ENCODE assay signal across 19 cellular contexts in genomic region chr1:26181586-26182371, GRCh38. TPM values are rescaled to one million over a fixed set of nuclear protein-coding genes. Genes with fewer than 3 reads are reported as not detected.
A peak's percentile ranks its signal among the peaks of the same experiment; 100 is the strongest.
DNase-seq lines count a peak whose midpoint lies in the region; ATAC-seq, FAIRE-seq and TF ChIP-seq lines count a peak whose summit lies in the region.
"Had no signal": no experiment of that assay in that cellular context is flagged by ENCODE, and none has a peak within 500 bp of the region (broad histone marks: within the 10 kb centered on the region; RNA-seq: fewer than 3 reads in every experiment).

No MANE protein-coding gene starts in this region.

- TF ChIP-seq POLR2A in GM12878 (IDR thresholded peaks at IDR 0.05; ENCODE audit: low read depth, low read length), result no peak

- SMC1A ChIA-PET in GM12878 (lab: Charles Lee; ENCODE audit: uncharacterized antibody, unreplicated experiment), result no interaction called here

- POLR2A ChIA-PET in GM12878 (lab: Charles Lee), result no interaction called here

- ATAC-seq in GM12878 (no peak), GM21723 (IDR thresholded peaks at IDR 0.05; ENCODE audit: unreplicated experiment) (no peak)
- ATAC-seq: left lobe of liver had no signal

- H3K9ac ChIP-seq in GM12878 (ENCODE audit: control insufficient read depth, insufficient read depth, low read length), result no peak overlapping the region

- no TSS peak for BruUV-seq in GM12878 (replicated peaks; lab: Mats Ljungman, UMichigan)

- H3K27me3 ChIP-seq in GM12878 (replicated peaks in 1 of 2; ENCODE audit: control insufficient read depth in 2 of 2, insufficient read depth in 2 of 2, low read length in 1 of 2), result no peaks in the 10 kb centered on the region
- H3K27me3 ChIP-seq: cardiac muscle cell, ovary, SJSA1 had no signal

- RAD21 ChIA-PET in GM12878 (lab: Charles Lee; ENCODE audit: unreplicated experiment), result no interaction called here

- peak; percentile 20 for DNase-seq in A172 (ENCODE audit: low spot score)
- peak; percentile 89 for DNase-seq in HPDE6-E6E7 (ENCODE audit: extremely low spot score)
- DNase-seq in GM12878 (ENCODE audit: low read depth, low spot score), result no peak
- peak; percentile 65 for DNase-seq in kidney glomerular epithelial cell (lab: John Stamatoyannopoulos, UW)
- no peak for DNase-seq in activated effector memory CD4-positive, alpha-beta T cell treated with Interleukin-2 at 50 U/mL for 16 hours
- DNase-seq in NCI-H1417 treated with DMSO at 0.1 percent for 48 hours (lab: John Stamatoyannopoulos, UW), result no peak
- no peak for DNase-seq in foreskin fibroblast
- DNase-seq: activated naive CD8-positive, alpha-beta T cell treated with anti-CD3 and anti-CD28 coated beads, Interleukin-2, amount 10 ng/mL, durations not matched to agents 7 days and 5 days; Calu3; NCI-H1694; NCI-H510A treated with DMSO at 0.1 percent for 48 hours; ovary; T-helper 9 cell had no signal

- H3K36me3 ChIP-seq in GM12878 (ENCODE audit: control insufficient read depth in 2 of 2, insufficient read depth in 2 of 2, low read length in 1 of 2), result no peaks in the 10 kb centered on the region
- H3K36me3 ChIP-seq: cardiac muscle cell, ovary, SJSA1 had no signal

- no peaks in the 10 kb centered on the region for H3K79me2 ChIP-seq in GM12878 (ENCODE audit: control insufficient read depth, insufficient read depth, low read length)

- CTCF ChIA-PET in GM12878 (lab: Yijun Ruan, JAX), result no interaction called here

- intact Hi-C loops in GM12878 (cut with micrococcal nuclease; ENCODE audit: unreplicated experiment), result no loop called here

- TF ChIP-seq CTCF in GM12878 (IDR thresholded peaks at IDR 0.05 in 2 of 3, conservative IDR thresholded peaks at IDR 0.05 in 1 of 3; ENCODE audit: control insufficient read depth in 2 of 3, extremely low read depth in 1 of 3, insufficient read depth in 1 of 3, low read depth in 3 of 3, low read length in 3 of 3) (no peak), foreskin fibroblast (IDR thresholded peaks at IDR 0.05; ENCODE audit: low read depth, low read length) (no peak)

- H3K4me3 ChIP-seq in GM12878, result no peak overlapping the region
- no peak overlapping the region for H3K4me3 ChIP-seq in foreskin fibroblast (ENCODE audit: low read depth in 1 of 2, low read length in 2 of 2)
- H3K4me3 ChIP-seq: cardiac muscle cell, ovary, SJSA1 had no signal

- FAIRE-seq in GM12878 (lab: Jason Lieb, UNC), result peak; percentile 64

- in situ Hi-C loops in GM12878 (cut with MboI), result no loop called here

- no peak overlapping the region for H3K4me2 ChIP-seq in GM12878 (ENCODE audit: control insufficient read depth, insufficient read depth)

- H2AFZ ChIP-seq in GM12878 (ENCODE audit: control insufficient read depth, low read depth, low read length), result no peak overlapping the region

- no peak for TF ChIP-seq RAD21 in GM12878 (IDR thresholded peaks at IDR 0.05; ENCODE audit: insufficient read depth, low read depth, low read length)

- WGBS in GM12878 (ENCODE audit: insufficient coverage, insufficient replicate concordance, low lambda C conversion rate, missing lambda C conversion rate), result 36% methylated on average over 8 of the region's 8 CpGs

- no peaks in the 10 kb centered on the region for H4K20me1 ChIP-seq in GM12878 (ENCODE audit: control insufficient read depth, insufficient read depth)

- no peak for TF ChIP-seq EP300 in GM12878 (IDR thresholded peaks at IDR 0.05; ENCODE audit: borderline replicate concordance in 1 of 2, control insufficient read depth in 1 of 2, low read depth in 2 of 2, low read length in 2 of 2)

- no peak overlapping the region for H3K27ac ChIP-seq in GM12878 (ENCODE audit: control insufficient read depth, insufficient read depth)
- H3K27ac ChIP-seq: cardiac muscle cell, ovary, SJSA1 had no signal

- H3K4me1 ChIP-seq in GM12878 (ENCODE audit: control insufficient read depth, insufficient read depth, low read length), result peaks cover 10% of the 10 kb centered on the region
- H3K4me1 ChIP-seq: SJSA1 had no signal

- H3K9me3 ChIP-seq in GM12878 (replicated peaks; ENCODE audit: control insufficient read depth, insufficient read depth, low read length), result no peaks in the 10 kb centered on the region
- H3K9me3 ChIP-seq: ovary, SJSA1 had no signal

RNA-seq across cellular contexts. Expression of gene CNKSR1, which starts 4.5 kb away (rescaled TPM):
- not detected in 2 replicates for total RNA-seq in A172 (2014; rRNA removed; shearing (Covaris generic))
- 4.2 and 5.6 TPM in 2 replicates for total RNA-seq in GM12878 (2013; cell fraction: nucleolus; rRNA removed)
- total RNA-seq in GM12878 (2014; rRNA removed), result 0.87 and 1.2 TPM in 2 replicates
- 0.37 and 0.40 TPM in 2 replicates for total RNA-seq in GM12878 (2014; rRNA removed; fragmentation: Illumina TruSeq; extraction: Trizol)
- total RNA-seq in GM12878 (2021), result 1.1 TPM in 2 replicates
- 1.2 TPM for polyA plus RNA-seq in GM12878 (2011; ENCODE audit: low read depth)
- 0.90 and 1.1 TPM in 2 replicates for polyA plus RNA-seq in GM12878 (2011; rRNA removed)
- 1.5 and 1.7 TPM in 2 replicates for polyA plus RNA-seq in GM12878 (2011; cell fraction: cytosol; rRNA removed)
- 7.6 and 8.4 TPM in 2 replicates for polyA plus RNA-seq in GM12878 (2011; cell fraction: nucleus; rRNA removed)
- 1.8 and 2.6 TPM in 2 replicates for polyA plus RNA-seq in GM12878 (2012)
- 0.11 and 0.82 TPM in 2 replicates for polyA plus RNA-seq in GM12878 (2014; fragmentation: Illumina TruSeq; extraction: Trizol)
- under 1 TPM; 0.06 to 0.15 TPM for polyA plus RNA-seq in GM12878 (2014; fragmentation: Nextera tagmentation; extraction: Ambion mirVana)
- 1.2 and 1.5 TPM in 2 replicates for polyA plus RNA-seq in GM12878 (2014; rRNA removed)
- under 1 TPM; 0.33 to 0.95 TPM for polyA plus RNA-seq in GM12878 (2016; fragmentation: Nextera tagmentation; extraction: Ambion mirVana)
- polyA minus RNA-seq in GM12878 (2011; rRNA and poly(A)+ RNA removed), result 0.88 and 2.3 TPM in 2 replicates
- not detected in 2 replicates for polyA minus RNA-seq in GM12878 (2011; cell fraction: cytosol; rRNA and poly(A)+ RNA removed)
- 2.3 and 2.7 TPM in 2 replicates for polyA minus RNA-seq in GM12878 (2011; cell fraction: nucleus; rRNA and poly(A)+ RNA removed)
- total RNA-seq: G401 had no signal

RNA-seq across cellular contexts. Expression of gene CATSPER4, which starts 8.6 kb away (rescaled TPM):
- total RNA-seq in A172 (2014; rRNA removed; shearing (Covaris generic)), result not detected in 2 replicates
- total RNA-seq in GM12878 (2013; cell fraction: nucleolus; rRNA removed), result not detected in 2 replicates
- total RNA-seq in GM12878 (2014; rRNA removed) (not detected in 2 replicates), GM12878 (2014; rRNA removed; fragmentation: Illumina TruSeq; extraction: Trizol) (not detected in 2 replicates), GM12878 (2021) (0.13 TPM in 1 of 2 replicates, not detected in the other)
- polyA plus RNA-seq in GM12878 (2011; ENCODE audit: low read depth), result not detected
- polyA plus RNA-seq in GM12878 (2011; rRNA removed) (not detected in 2 replicates), GM12878 (2014; fragmentation: Illumina TruSeq; extraction: Trizol) (not detected in 2 replicates), GM12878 (2014; fragmentation: Nextera tagmentation; extraction: Ambion mirVana) (not detected), GM12878 (2014; rRNA removed) (not detected in 2 replicates), GM12878 (2016; fragmentation: Nextera tagmentation; extraction: Ambion mirVana) (not detected)
- polyA plus RNA-seq in GM12878 (2011; cell fraction: cytosol; rRNA removed), result not detected in 2 replicates
- not detected in 2 replicates for polyA plus RNA-seq in GM12878 (2011; cell fraction: nucleus; rRNA removed)
- not detected in 2 replicates for polyA plus RNA-seq in GM12878 (2012)
- not detected in 2 replicates for polyA minus RNA-seq in GM12878 (2011; rRNA and poly(A)+ RNA removed)
- polyA minus RNA-seq in GM12878 (2011; cell fraction: cytosol; rRNA and poly(A)+ RNA removed), result not detected in 2 replicates
- polyA minus RNA-seq in GM12878 (2011; cell fraction: nucleus; rRNA and poly(A)+ RNA removed), result not detected in 2 replicates
- total RNA-seq: activated naive CD8-positive, alpha-beta T cell treated with anti-CD3 and anti-CD28 coated beads, Interleukin-2, amount 10 ng/mL, durations not matched to agents 7 days and 5 days; Calu3; cardiac muscle cell; G401; left lobe of liver; ovary; SJSA1 had no signal
- polyA plus RNA-seq: ovary had no signal

RNA-seq across cellular contexts. Expression of gene ZNF593OS, which starts 10.1 kb away (rescaled TPM):
- total RNA-seq in A172 (2014; rRNA removed; shearing (Covaris generic)), result not detected in 2 replicates
- total RNA-seq in GM12878 (2013; cell fraction: nucleolus; rRNA removed), result not detected in 2 replicates
- total RNA-seq in GM12878 (2014; rRNA removed), result 0.23 TPM in 1 of 2 replicates, not detected in the other
- not detected in 2 replicates for total RNA-seq in GM12878 (2014; rRNA removed; fragmentation: Illumina TruSeq; extraction: Trizol)
- total RNA-seq in GM12878 (2021), result not detected in 2 replicates
- polyA plus RNA-seq in GM12878 (2011; ENCODE audit: low read depth), result 2.1 TPM
- not detected in 2 replicates for polyA plus RNA-seq in GM12878 (2011; rRNA removed)
- polyA plus RNA-seq in GM12878 (2011; cell fraction: cytosol; rRNA removed), result not detected in 2 replicates
- not detected in 2 replicates for polyA plus RNA-seq in GM12878 (2011; cell fraction: nucleus; rRNA removed)
- 0.45 and 0.91 TPM in 2 replicates for polyA plus RNA-seq in GM12878 (2012)
- not detected in 2 replicates for polyA plus RNA-seq in GM12878 (2014; fragmentation: Illumina TruSeq; extraction: Trizol)
- under 1 TPM in 1 of 2 experiments, not detected in 1; 0.16 TPM for polyA plus RNA-seq in GM12878 (2014; fragmentation: Nextera tagmentation; extraction: Ambion mirVana)
- polyA plus RNA-seq in GM12878 (2014; rRNA removed), result not detected in 2 replicates
- polyA plus RNA-seq in GM12878 (2016; fragmentation: Nextera tagmentation; extraction: Ambion mirVana), result 1 to 10 TPM in 1 of 2 experiments, under 1 TPM in 1; 0.96 to 1.7 TPM
- not detected in 2 replicates for polyA minus RNA-seq in GM12878 (2011; rRNA and poly(A)+ RNA removed)
- polyA minus RNA-seq in GM12878 (2011; cell fraction: cytosol; rRNA and poly(A)+ RNA removed), result not detected in 2 replicates
- not detected in 2 replicates for polyA minus RNA-seq in GM12878 (2011; cell fraction: nucleus; rRNA and poly(A)+ RNA removed)
- total RNA-seq: activated naive CD8-positive, alpha-beta T cell treated with anti-CD3 and anti-CD28 coated beads, Interleukin-2, amount 10 ng/mL, durations not matched to agents 7 days and 5 days; Calu3; cardiac muscle cell; G401; left lobe of liver; ovary had no signal

RNA-seq across cellular contexts. Expression of gene ZNF593, which starts 12.1 kb away (rescaled TPM):
- 12.9 and 18.1 TPM in 2 replicates for total RNA-seq in A172 (2014; rRNA removed; shearing (Covaris generic))
- total RNA-seq in GM12878 (2013; cell fraction: nucleolus; rRNA removed), result 9.2 and 9.3 TPM in 2 replicates
- total RNA-seq in GM12878 (2014; rRNA removed) (87.5 and 105 TPM in 2 replicates), GM12878 (2014; rRNA removed; fragmentation: Illumina TruSeq; extraction: Trizol) (20.8 and 22.8 TPM in 2 replicates), GM12878 (2021) (59.2 and 60.2 TPM in 2 replicates)
- 15.7 TPM for polyA plus RNA-seq in GM12878 (2011; ENCODE audit: low read depth)
- polyA plus RNA-seq in GM12878 (2011; rRNA removed) (20.8 and 41.9 TPM in 2 replicates), GM12878 (2014; fragmentation: Illumina TruSeq; extraction: Trizol) (2.8 and 15.1 TPM in 2 replicates), GM12878 (2014; fragmentation: Nextera tagmentation; extraction: Ambion mirVana) (10 to 100 TPM in 1 of 2 experiments, 1 to 10 TPM in 1; 7.7 to 20.1 TPM), GM12878 (2014; rRNA removed) (133 and 156 TPM in 2 replicates), GM12878 (2016; fragmentation: Nextera tagmentation; extraction: Ambion mirVana) (100 to 1,000 TPM; 103 to 110 TPM)
- 89.6 and 123 TPM in 2 replicates for polyA plus RNA-seq in GM12878 (2011; cell fraction: cytosol; rRNA removed)
- 41.7 and 67.0 TPM in 2 replicates for polyA plus RNA-seq in GM12878 (2011; cell fraction: nucleus; rRNA removed)
- 34.7 and 40.0 TPM in 2 replicates for polyA plus RNA-seq in GM12878 (2012)
- polyA minus RNA-seq in GM12878 (2011; rRNA and poly(A)+ RNA removed), result 6.9 and 10.7 TPM in 2 replicates
- polyA minus RNA-seq in GM12878 (2011; cell fraction: cytosol; rRNA and poly(A)+ RNA removed), result 13.8 and 16.5 TPM in 2 replicates
- 10.9 and 20.2 TPM in 2 replicates for polyA minus RNA-seq in GM12878 (2011; cell fraction: nucleus; rRNA and poly(A)+ RNA removed)

RNA-seq across cellular contexts. Expression of gene C1orf232, which starts 13.0 kb away (rescaled TPM):
- total RNA-seq in A172 (2014; rRNA removed; shearing (Covaris generic)), result not detected in 2 replicates
- not detected in 2 replicates for total RNA-seq in GM12878 (2013; cell fraction: nucleolus; rRNA removed)
- total RNA-seq in GM12878 (2014; rRNA removed), result not detected in 2 replicates
- not detected in 2 replicates for total RNA-seq in GM12878 (2014; rRNA removed; fragmentation: Illumina TruSeq; extraction: Trizol)
- total RNA-seq in GM12878 (2021), result not detected in 2 replicates
- polyA plus RNA-seq in GM12878 (2011; ENCODE audit: low read depth), result not detected
- polyA plus RNA-seq in GM12878 (2011; rRNA removed), result not detected in 2 replicates
- not detected in 2 replicates for polyA plus RNA-seq in GM12878 (2011; cell fraction: cytosol; rRNA removed)
- polyA plus RNA-seq in GM12878 (2011; cell fraction: nucleus; rRNA removed), result not detected in 2 replicates
- polyA plus RNA-seq in GM12878 (2012), result not detected in 2 replicates
- polyA plus RNA-seq in GM12878 (2014; fragmentation: Illumina TruSeq; extraction: Trizol), result not detected in 2 replicates
- polyA plus RNA-seq in GM12878 (2014; fragmentation: Nextera tagmentation; extraction: Ambion mirVana), result not detected
- polyA plus RNA-seq in GM12878 (2014; rRNA removed), result not detected in 2 replicates
- not detected for polyA plus RNA-seq in GM12878 (2016; fragmentation: Nextera tagmentation; extraction: Ambion mirVana)
- not detected in 2 replicates for polyA minus RNA-seq in GM12878 (2011; rRNA and poly(A)+ RNA removed)
- not detected in 2 replicates for polyA minus RNA-seq in GM12878 (2011; cell fraction: cytosol; rRNA and poly(A)+ RNA removed)
- not detected in 2 replicates for polyA minus RNA-seq in GM12878 (2011; cell fraction: nucleus; rRNA and poly(A)+ RNA removed)
- total RNA-seq: activated naive CD8-positive, alpha-beta T cell treated with anti-CD3 and anti-CD28 coated beads, Interleukin-2, amount 10 ng/mL, durations not matched to agents 7 days and 5 days; Calu3; cardiac muscle cell; G401; left lobe of liver; ovary; SJSA1 had no signal
- polyA plus RNA-seq: cardiac muscle cell, ovary, thymus had no signal

Comparison
In these comparisons a context has a peak if more than half of its experiments do, and no peak if none do; other contexts are left out.
1. DNase-seq: peak in A172 (single experiment), HPDE6-E6E7 (single experiment) and kidney glomerular epithelial cell (single experiment); none in GM12878 (single experiment), activated effector memory CD4-positive, alpha-beta T cell treated with Interleukin-2 at 50 U/mL for 16 hours (single experiment), NCI-H1417 treated with DMSO at 0.1 percent for 48 hours (single experiment) and foreskin fibroblast (0 of 2).